Comparison of ENCODE assay signal across 9 cellular contexts in the genomic region with DNA sequence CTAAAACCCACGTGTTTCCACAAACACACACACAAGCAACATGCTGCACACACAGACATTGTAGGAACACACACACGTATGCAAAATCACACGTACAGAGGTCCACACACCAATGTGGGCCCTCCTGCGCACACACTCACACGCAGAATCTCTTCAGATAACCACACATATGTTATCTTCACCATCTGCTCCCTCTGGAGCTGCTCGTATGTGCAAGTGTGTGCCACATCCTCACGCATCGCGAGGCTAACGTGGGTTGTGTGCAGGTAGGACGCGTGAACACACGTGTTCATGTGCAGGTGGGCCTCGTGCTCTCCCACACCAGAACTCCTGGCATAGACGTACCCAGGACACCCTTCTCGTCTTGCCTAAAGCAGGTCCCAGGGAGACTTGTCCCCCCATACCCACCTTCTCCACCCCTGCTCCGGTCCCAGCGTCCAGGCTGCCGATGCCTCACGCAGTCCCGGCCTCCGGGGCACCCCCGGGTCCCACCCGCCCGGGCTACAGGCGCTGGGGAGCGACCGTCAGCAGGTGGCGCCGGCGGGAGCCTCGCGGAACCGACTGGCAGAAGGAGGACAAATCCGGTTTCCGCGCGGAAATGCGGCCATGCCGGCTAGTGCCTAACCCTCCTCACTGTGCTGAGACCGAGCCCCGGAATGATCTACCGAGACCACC. TPM values are rescaled to one million over a fixed set of nuclear protein-coding genes. Genes with fewer than 3 reads are reported as not detected.
A peak's percentile ranks its signal among the peaks of the same experiment; 100 is the strongest.
DNase-seq lines count a peak whose midpoint lies in the region; ATAC-seq, FAIRE-seq and TF ChIP-seq lines count a peak whose summit lies in the region.
"Had no signal": no experiment of that assay in that cellular context is flagged by ENCODE, and none has a peak within 500 bp of the region (broad histone marks: within the 10 kb centered on the region; RNA-seq: fewer than 3 reads in every experiment).

No MANE protein-coding gene starts in this region.

- peaks cover 0 to 3% of the 10 kb centered on the region in 2 experiments; a peak in 2 of 4 replicates for H3K27me3 ChIP-seq in GM12878 (replicated peaks in 1 of 2; ENCODE audit: control insufficient read depth in 2 of 2, insufficient read depth in 2 of 2, low read length in 1 of 2)
- H3K27me3 ChIP-seq in naive thymus-derived CD4-positive, alpha-beta T cell (ENCODE audit: control insufficient read depth in 2 of 2, insufficient read depth in 2 of 2, low read length in 2 of 2) = no peaks in the 10 kb centered on the region
- peaks cover 0 to 3% of the 10 kb centered on the region in 2 donors for H3K27me3 ChIP-seq in stomach smooth muscle (ENCODE audit: control insufficient read depth in 1 of 2, insufficient read depth in 2 of 2, low read length in 2 of 2)

- TF ChIP-seq RAD21 in GM12878 (IDR thresholded peaks at IDR 0.05; ENCODE audit: insufficient read depth, low read depth, low read length) = no peak

- peaks cover 5 to 18% (median 13%) of the 10 kb centered on the region in 7 donors for H3K4me1 Mint-ChIP-seq in naive thymus-derived CD4-positive, alpha-beta T cell

- CTCF ChIA-PET in GM12878 (lab: Yijun Ruan, JAX) = no interaction called here
- CTCF ChIA-PET in naive thymus-derived CD4-positive, alpha-beta T cell (lab: Charles Lee) = interaction anchor here (0.9 to 1.1 kb wide), 3 partner anchors 18 to 39 kb away, joined by 3 to 4 read pairs (median 4); no protein-coding TSS in a partner anchor

- intact Hi-C loops in GM12878 (cut with micrococcal nuclease; ENCODE audit: unreplicated experiment) = no loop called here
- intact Hi-C loops in naive thymus-derived CD4-positive, alpha-beta T cell (cut with micrococcal nuclease) = loop anchor here (1.0 to 5.0 kb wide), 10 partner anchors 10 to 172 kb away; no protein-coding TSS in a partner anchor

- TF ChIP-seq EP300 in GM12878 (IDR thresholded peaks at IDR 0.05; ENCODE audit: borderline replicate concordance in 1 of 2, control insufficient read depth in 1 of 2, low read depth in 2 of 2, low read length in 2 of 2) = no peak

- 37% methylated on average over 32 of the region's 43 CpGs for WGBS in GM12878 (ENCODE audit: insufficient coverage, insufficient replicate concordance, low lambda C conversion rate, missing lambda C conversion rate)

- peak; percentile 50 for TF ChIP-seq CTCF in D721Med (IDR thresholded peaks at IDR 0.05; ENCODE audit: insufficient read depth, missing control alignments)
- peak in 2 of 3 experiments; percentile 34 to 52; a peak in 4 of 6 replicates for TF ChIP-seq CTCF in GM12878 (IDR thresholded peaks at IDR 0.05 in 2 of 3, conservative IDR thresholded peaks at IDR 0.05 in 1 of 3; ENCODE audit: control insufficient read depth in 2 of 3, extremely low read depth in 1 of 3, insufficient read depth in 1 of 3, low read depth in 3 of 3, low read length in 3 of 3)
- no peak for TF ChIP-seq CTCF in GM20000 (IDR thresholded peaks at IDR 0.05; ENCODE audit: extremely low read depth, missing control alignments)

- H3K4me1 ChIP-seq in GM12878 (ENCODE audit: control insufficient read depth, insufficient read depth, low read length) (no peaks in the 10 kb centered on the region), stomach smooth muscle (ENCODE audit: control insufficient read depth, insufficient read depth, low read length) (peaks cover 39% of the 10 kb centered on the region)
- H3K4me1 ChIP-seq in naive thymus-derived CD4-positive, alpha-beta T cell (ENCODE audit: control insufficient read depth in 2 of 2, insufficient read depth in 2 of 2, low read length in 2 of 2) = no peaks in the 10 kb centered on the region

- no peak overlapping the region for H3K9ac ChIP-seq in GM12878 (ENCODE audit: control insufficient read depth, insufficient read depth, low read length)
- H3K9ac ChIP-seq in stomach smooth muscle (ENCODE audit: low read length in 2 of 2) = no peak overlapping the region

- H3K79me2 ChIP-seq in GM12878 (ENCODE audit: control insufficient read depth, insufficient read depth, low read length) = no peaks in the 10 kb centered on the region

- H3K36me3 ChIP-seq in GM12878 (ENCODE audit: control insufficient read depth in 2 of 2, insufficient read depth in 2 of 2, low read length in 1 of 2) (no peaks in the 10 kb centered on the region), stomach smooth muscle (ENCODE audit: control insufficient read depth in 2 of 2, insufficient read depth in 2 of 2, low read length in 2 of 2) (no peaks in the 10 kb centered on the region)
- H3K36me3 ChIP-seq in naive thymus-derived CD4-positive, alpha-beta T cell (ENCODE audit: control insufficient read depth in 2 of 3, insufficient read depth in 3 of 3, low read length in 3 of 3) = no peaks in the 10 kb centered on the region

- DNase-seq in D721Med (ENCODE audit: insufficient read length, low spot score) (peak; percentile 89), T-helper 9 cell (peak; percentile 31), GM12878 (ENCODE audit: low read depth, low spot score) (no peak), GM20000 (ENCODE audit: low spot score) (no peak)
- peak; percentile 49 to 71 (median 61) for DNase-seq in naive thymus-derived CD4-positive, alpha-beta T cell

- no peaks in the 10 kb centered on the region for H3K9me3 ChIP-seq in GM12878 (replicated peaks; ENCODE audit: control insufficient read depth, insufficient read depth, low read length)
- H3K9me3 ChIP-seq in naive thymus-derived CD4-positive, alpha-beta T cell (ENCODE audit: control insufficient read depth in 2 of 3, low read length in 3 of 3) = no peaks in the 10 kb centered on the region
- no peaks in the 10 kb centered on the region for H3K9me3 ChIP-seq in stomach smooth muscle (ENCODE audit: control insufficient read depth in 2 of 2, low read length in 2 of 2)

- H3K27ac ChIP-seq in GM12878 (ENCODE audit: control insufficient read depth, insufficient read depth) (no peak overlapping the region), stomach smooth muscle (ENCODE audit: low read length) (peak overlapping the region; percentile 79)
- peak overlapping the region; percentile 36 for H3K27ac ChIP-seq in naive thymus-derived CD4-positive, alpha-beta T cell (ENCODE audit: low read depth, low read length)
- H3K27ac ChIP-seq: epithelial cell of prostate had no signal

- BruUV-seq in GM12878 (replicated peaks; lab: Mats Ljungman, UMichigan) = no TSS peak

- H3K4me2 ChIP-seq in GM12878 (ENCODE audit: control insufficient read depth, insufficient read depth) = no peak overlapping the region

- SMC1A ChIA-PET in GM12878 (lab: Charles Lee; ENCODE audit: uncharacterized antibody, unreplicated experiment) = no interaction called here

- H3K27ac Mint-ChIP-seq in naive thymus-derived CD4-positive, alpha-beta T cell = peak overlapping the region in 8 of 9 donors; percentile 20 to 93 (median 78)

- peaks cover 0 to 51% (median 5%) of the 10 kb centered on the region in 5 donors for H3K27me3 Mint-ChIP-seq in naive thymus-derived CD4-positive, alpha-beta T cell

- peak; percentile 49; the same call in 1 of the 2 replicates for TF ChIP-seq POLR2A in GM12878 (IDR thresholded peaks at IDR 0.05; ENCODE audit: low read depth, low read length)

- H2AFZ ChIP-seq in GM12878 (ENCODE audit: control insufficient read depth, low read depth, low read length) = no peak overlapping the region

- peak; percentile 70 for ATAC-seq in GM12878
- ATAC-seq in naive thymus-derived CD4-positive, alpha-beta T cell = peak; percentile 77
- no peak for ATAC-seq in HG03280 (IDR thresholded peaks at IDR 0.05; ENCODE audit: unreplicated experiment)
- ATAC-seq in HG03432 (IDR thresholded peaks at IDR 0.05; ENCODE audit: unreplicated experiment) = no peak

- in situ Hi-C loops in GM12878 (cut with MboI) = no loop called here

- peaks cover 0 to 4% (median 0%) of the 10 kb centered on the region in 11 donors for H3K9me3 Mint-ChIP-seq in naive thymus-derived CD4-positive, alpha-beta T cell

- H3K4me3 ChIP-seq in GM12878 (no peak overlapping the region), stomach smooth muscle (ENCODE audit: low read length in 2 of 2) (peak overlapping the region in 1 of 2 donors; percentile 40)
- peak overlapping the region; percentile 59 for H3K4me3 ChIP-seq in naive thymus-derived CD4-positive, alpha-beta T cell (ENCODE audit: low read length)

- H3K4me3 Mint-ChIP-seq in naive thymus-derived CD4-positive, alpha-beta T cell = peak overlapping the region; percentile 81 to 93 (median 88)

- POLR2A ChIA-PET in GM12878 (lab: Charles Lee) = no interaction called here
- POLR2A ChIA-PET in naive thymus-derived CD4-positive, alpha-beta T cell (lab: Charles Lee) = interaction anchor here (1.0 kb wide), 1 partner anchor 71 kb away, joined by 3 read pairs; no protein-coding TSS in a partner anchor

- no peak for FAIRE-seq in D721Med (lab: Jason Lieb, UNC)
- FAIRE-seq in GM12878 (lab: Jason Lieb, UNC) = no peak

- RAD21 ChIA-PET in GM12878 (lab: Charles Lee; ENCODE audit: unreplicated experiment) = no interaction called here

- peaks cover 0 to 1% (median 0%) of the 10 kb centered on the region in 5 donors for H3K36me3 Mint-ChIP-seq in naive thymus-derived CD4-positive, alpha-beta T cell

- H4K20me1 ChIP-seq in GM12878 (ENCODE audit: control insufficient read depth, insufficient read depth) = no peaks in the 10 kb centered on the region

TF ChIP-seq in GM12878, 131 proteins besides CTCF, POLR2A, EP300 and RAD21 (continues in another document):
- TF ChIP-seq SUPT20H (IDR thresholded peaks at IDR 0.05; ENCODE audit: borderline replicate concordance, control insufficient read depth, low read depth, low read length) = no peak
- no peak for TF ChIP-seq BRCA1 (IDR thresholded peaks at IDR 0.05; ENCODE audit: low read depth, low read length)
- TF ChIP-seq ZZZ3 (IDR thresholded peaks at IDR 0.05; ENCODE audit: control insufficient read depth, insufficient read length, low read depth) = no peak

RNA-seq across cellular contexts. Expression of gene IGSF9B, which starts 10.3 kb away (rescaled TPM):
- total RNA-seq in GM12878 (2013; cell fraction: nucleolus; rRNA removed) = 48.4 and 54.1 TPM in 2 replicates
- total RNA-seq in GM12878 (2014; rRNA removed) (0.11 TPM in 1 of 2 replicates, not detected in the other), GM12878 (2014; rRNA removed; fragmentation: Illumina TruSeq; extraction: Trizol) (0.13 TPM in 1 of 2 replicates, not detected in the other), GM12878 (2021) (0.05 and 0.51 TPM in 2 replicates)
- not detected for polyA plus RNA-seq in GM12878 (2011; ENCODE audit: low read depth)
- polyA plus RNA-seq in GM12878 (2011; rRNA removed) (1.7 and 3.7 TPM in 2 replicates), GM12878 (2014; fragmentation: Illumina TruSeq; extraction: Trizol) (0.34 TPM in 1 of 2 replicates, not detected in the other), GM12878 (2014; fragmentation: Nextera tagmentation; extraction: Ambion mirVana) (not detected), GM12878 (2014; rRNA removed) (0.14 and 0.19 TPM in 2 replicates), GM12878 (2016; fragmentation: Nextera tagmentation; extraction: Ambion mirVana) (under 1 TPM; 0.03 to 0.20 TPM)
- 2.6 and 2.9 TPM in 2 replicates for polyA plus RNA-seq in GM12878 (2011; cell fraction: cytosol; rRNA removed)
- polyA plus RNA-seq in GM12878 (2011; cell fraction: nucleus; rRNA removed) = 26.7 and 32.8 TPM in 2 replicates
- polyA plus RNA-seq in GM12878 (2012) = 0.48 and 0.69 TPM in 2 replicates
- 6.8 and 12.3 TPM in 2 replicates for polyA minus RNA-seq in GM12878 (2011; rRNA and poly(A)+ RNA removed)
- polyA minus RNA-seq in GM12878 (2011; cell fraction: cytosol; rRNA and poly(A)+ RNA removed) = 1.8 and 2.8 TPM in 2 replicates
- polyA minus RNA-seq in GM12878 (2011; cell fraction: nucleus; rRNA and poly(A)+ RNA removed) = 7.7 and 12.4 TPM in 2 replicates
- 100 to 1,000 TPM in 1 of 5 experiments, 10 to 100 TPM in 4; 17.6 to 155 (median 24.1) TPM for total RNA-seq in naive thymus-derived CD4-positive, alpha-beta T cell
- 1 to 10 TPM; 1.2 to 2.3 TPM for polyA plus RNA-seq in naive thymus-derived CD4-positive, alpha-beta T cell

Comparison
In these comparisons a context has a peak if more than half of its experiments do, and no peak if none do; other contexts are left out.
1. DNase-seq: peak in D721Med (single experiment), T-helper 9 cell (single experiment) and naive thymus-derived CD4-positive, alpha-beta T cell (9 of 9); none in GM12878 (single experiment) and GM20000 (single experiment).
2. ATAC-seq: peak in GM12878 (single experiment) and naive thymus-derived CD4-positive, alpha-beta T cell (single experiment); none in HG03280 (single experiment) and HG03432 (single experiment).